In genomic region chr12:113155060-113155459, GRCh38 we compare ENCODE assay signal across 1 cellular context.
TF ChIP-seq lines count a peak whose summit lies in the region.

No MANE protein-coding gene starts in this region.

TF ChIP-seq in GM23338, 12 proteins besides CTCF, POLR2A, EP300 and RAD21:
- TF ChIP-seq POLR2AphosphoS5 (IDR thresholded peaks at IDR 0.05; ENCODE audit: low read depth) (no peak), NANOG (IDR thresholded peaks at IDR 0.05; ENCODE audit: borderline replicate concordance) (no peak), ZNF462 (CRISPR knock-in tag; IDR thresholded peaks at IDR 0.05) (no peak), CREB1 (CRISPR knock-in tag; IDR thresholded peaks at IDR 0.05; ENCODE audit: low read depth) (no peak), ZNF114 (CRISPR knock-in tag; IDR thresholded peaks at IDR 0.05) (no peak), ETS1 (IDR thresholded peaks at IDR 0.05) (no peak), JUNB (IDR thresholded peaks at IDR 0.05; ENCODE audit: unreplicated experiment) (no peak), ZNF331 (CRISPR knock-in tag; IDR thresholded peaks at IDR 0.05; ENCODE audit: low read depth) (no peak), EZH2 (IDR thresholded peaks at IDR 0.05; ENCODE audit: low read depth, unreplicated experiment) (no peak), REST (IDR thresholded peaks at IDR 0.05; ENCODE audit: unreplicated experiment) (no peak), STAT1 (IDR thresholded peaks at IDR 0.05; ENCODE audit: unreplicated experiment) (no peak), EZH2phosphoT487 (IDR thresholded peaks at IDR 0.05; ENCODE audit: unreplicated experiment) (no peak)
TF ChIP-seq in GM23338: peak in this region for 0.
